Comparison of ENCODE assay signal across 8 cellular contexts in genomic region chr17:32486091-32486700, GRCh38. TPM values are rescaled to one million over a fixed set of nuclear protein-coding genes. Genes with fewer than 3 reads are reported as not detected.
DNase-seq lines count a peak whose midpoint lies in the region; ATAC-seq and TF ChIP-seq lines count a peak whose summit lies in the region.

No MANE protein-coding gene starts in this region.

- peak overlapping the region; percentile 65 to 81 (median 77) for H3K4me3 Mint-ChIP-seq in T-cell

- no peaks in the 10 kb centered on the region for H3K27me3 Mint-ChIP-seq in T-cell

- peak; percentile 80 to 83 (median 81) for ATAC-seq in T-cell (replicated peaks in 1 of 4)
- no peak for ATAC-seq in HG03378 (IDR thresholded peaks at IDR 0.05; ENCODE audit: unreplicated experiment)

- no peak for TF ChIP-seq CTCF in NB4 (IDR thresholded peaks at IDR 0.05; ENCODE audit: low read depth, low read length)

- peak overlapping the region; percentile 74 to 77 for H3K27ac Mint-ChIP-seq in T-cell

- H3K9me3 Mint-ChIP-seq in T-cell = no peaks in the 10 kb centered on the region

- peaks cover 38% of the 10 kb centered on the region for H3K36me3 Mint-ChIP-seq in T-cell

- no peaks in the 10 kb centered on the region for H3K27me3 ChIP-seq in H7 (ENCODE audit: control insufficient read depth, insufficient read depth, low read length)

- CTCF ChIA-PET in T-cell (lab: Charles Lee) = interaction anchor here in 1 of 2 donors (0.6 to 3.3 kb wide), 5 partner anchors 24 to 391 kb away, joined by 3 to 20 read pairs (median 12); partner anchors contain the start of genes MYO1D and PSMD11

- H3K4me1 Mint-ChIP-seq in T-cell = peaks cover 49 to 51% (median 51%) of the 10 kb centered on the region in 3 donors

- TF ChIP-seq POLR2A in NB4 (IDR thresholded peaks at IDR 0.05; ENCODE audit: extremely low read depth, insufficient read length) = peak; percentile 14

- H3K36me3 ChIP-seq in H7 (replicated peaks; ENCODE audit: control insufficient read depth, insufficient read depth, low read length) = peaks cover 15% of the 10 kb centered on the region

- H3K4me3 ChIP-seq in H7 (ENCODE audit: insufficient read depth, low read depth, low read length) (peak overlapping the region; percentile 52), NB4 (ENCODE audit: low read depth, low read length) (no peak overlapping the region)

- POLR2A ChIA-PET in T-cell (lab: Charles Lee) = interaction anchor here (0.6 kb wide), 4 partner anchors 13 to 558 kb away, joined by 3 read pairs; no protein-coding TSS in a partner anchor

- DNase-seq in EH (ENCODE audit: low read depth) (peak; percentile 77), H7 (peak; percentile 98), NB4 (ENCODE audit: low read depth) (peak; percentile 83), T-cell (peak in 33 of 34 experiments; percentile 41 to 75 (median 63)), anterior cingulate cortex (lab: John Stamatoyannopoulos, UW) (peak in 53 of 58 donors; percentile 58 to 90 (median 82)), hepatic stellate cell (ENCODE audit: low spot score) (peak; percentile 81), putamen (ENCODE audit: low spot score) (peak; percentile 93)

RNA-seq across cellular contexts. Expression of gene CDK5R1, which starts 0.6 kb away (rescaled TPM):
- total RNA-seq in H7 (2014; rRNA removed; shearing (Covaris generic)) = 9.9 and 10.5 TPM in 2 replicates
- total RNA-seq in T-cell = 10 to 100 TPM in 3 of 5 donors, 1 to 10 TPM in 2; 8.1 to 23.8 (median 14.7) TPM

RNA-seq across cellular contexts. Expression of gene PSMD11, which starts 41.9 kb away (rescaled TPM):
- total RNA-seq in H7 (2014; rRNA removed; shearing (Covaris generic)) = 101 and 121 TPM in 2 replicates
- 10 to 100 TPM; 56.3 to 72.8 (median 62.9) TPM for total RNA-seq in T-cell
